ENCODE assay signal across 8 cellular contexts in the genomic region with DNA sequence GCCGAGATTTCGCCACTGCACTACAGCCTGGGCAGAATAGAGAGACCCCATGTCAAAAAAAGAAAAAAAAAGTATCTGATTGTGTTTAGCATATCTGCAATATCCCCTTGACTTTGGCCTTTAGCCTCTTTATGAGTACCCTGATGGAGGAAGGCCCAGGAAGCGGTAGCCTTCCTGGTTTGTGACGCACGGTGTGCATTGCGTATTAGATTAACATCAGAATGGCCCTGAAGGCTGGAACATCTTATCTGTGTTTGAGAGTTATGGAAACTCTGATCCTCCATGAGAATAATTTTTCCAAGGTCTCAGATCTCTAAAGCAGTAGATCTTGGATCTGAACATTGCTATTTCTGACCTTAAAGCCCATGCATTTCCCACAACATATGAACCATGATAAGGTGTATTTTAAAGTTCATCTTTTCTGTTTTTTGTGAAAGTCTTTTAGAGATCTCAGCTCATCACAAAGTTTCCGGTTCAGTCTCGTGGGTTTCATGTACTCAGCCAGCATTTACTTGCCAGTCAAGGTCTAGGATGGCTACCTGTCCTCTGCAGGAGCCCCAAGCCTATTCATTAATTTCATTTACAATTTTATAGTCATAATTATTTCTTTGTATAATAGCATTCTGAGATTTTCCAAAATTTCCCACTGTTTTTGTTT. TPM values are rescaled to one million over a fixed set of nuclear protein-coding genes. Genes with fewer than 3 reads are reported as not detected.
DNase-seq lines count a peak whose midpoint lies in the region; ATAC-seq and TF ChIP-seq lines count a peak whose summit lies in the region.

No MANE protein-coding gene starts in this region.

- no peaks in the 10 kb centered on the region for H3K27me3 ChIP-seq in Peyer's patch
- H3K27me3 ChIP-seq in psoas muscle (ENCODE audit: insufficient read depth in 3 of 3, low read length in 2 of 3): no peaks in the 10 kb centered on the region

- TF ChIP-seq POLR2A in Peyer's patch (IDR thresholded peaks at IDR 0.05): no peak

- intact Hi-C loops in psoas muscle (cut with DNase I): loop anchor here in 1 of 2 donors (10.0 kb wide), 1 partner anchor 134 kb away; the partner anchor contains the start of gene RDX

- peak; percentile 52 for DNase-seq in GM12865 (ENCODE audit: low read depth)
- peak in 1 of 3 donors; percentile 24 for DNase-seq in Peyer's patch
- DNase-seq in epithelial cell of esophagus (ENCODE audit: low read depth): no peak
- DNase-seq in psoas muscle: no peak
- no peak for DNase-seq in cerebellum (ENCODE audit: low spot score)
- DNase-seq in NK-92 treated with Interleukin-12 subunit alpha and Interleukin-12 subunit beta, amount 100 ng/mL, for 24 hours (lab: John Stamatoyannopoulos, UW): no peak
- DNase-seq in D341Med (ENCODE audit: low spot score): no peak

- peaks cover 0 to 28% (median 5%) of the 10 kb centered on the region in 4 donors for H3K4me1 ChIP-seq in Peyer's patch
- peaks cover 29% of the 10 kb centered on the region for H3K4me1 ChIP-seq in psoas muscle

- H3K27ac ChIP-seq in Peyer's patch: peak overlapping the region; percentile 94 to 98 (median 94)
- H3K27ac ChIP-seq in psoas muscle: peak overlapping the region; percentile 92

- TF ChIP-seq CTCF in GM12865 (IDR thresholded peaks at IDR 0.05; ENCODE audit: insufficient read depth, low read depth, low read length, missing control alignments) (no peak), Peyer's patch (IDR thresholded peaks at IDR 0.05) (no peak), epithelial cell of esophagus (IDR thresholded peaks at IDR 0.05; ENCODE audit: insufficient read depth, low read depth, low read length, missing control alignments) (no peak), psoas muscle (IDR thresholded peaks at IDR 0.05) (no peak)

- WGBS in psoas muscle, 3 donors: 76 to 82% (median 81%) methylated on average over 8 of the region's 8 CpGs

- H3K9me3 ChIP-seq in Peyer's patch: no peaks in the 10 kb centered on the region
- no peaks in the 10 kb centered on the region for H3K9me3 ChIP-seq in psoas muscle

- ATAC-seq in psoas muscle (no peak), HG03432 (IDR thresholded peaks at IDR 0.05; ENCODE audit: unreplicated experiment) (no peak)

- no peaks in the 10 kb centered on the region for H3K36me3 ChIP-seq in Peyer's patch
- H3K36me3 ChIP-seq in psoas muscle (ENCODE audit: insufficient read depth in 1 of 2, low read depth in 1 of 2): no peaks in the 10 kb centered on the region

- H3K4me3 ChIP-seq in GM12865 (ENCODE audit: low read depth, low read length) (peak overlapping the region; percentile 67), Peyer's patch (peak overlapping the region; percentile 87 to 96 (median 90)), epithelial cell of esophagus (ENCODE audit: low read length) (peak overlapping the region; percentile 94), psoas muscle (peak overlapping the region; percentile 87)

RNA-seq across cellular contexts. Expression of gene FDX1, which starts 0.7 kb away (rescaled TPM):
- total RNA-seq in Peyer's patch (10 to 100 TPM; 14.0 to 25.0 (median 15.5) TPM), psoas muscle (10 to 100 TPM; 14.0 to 23.7 (median 15.6) TPM), cerebellum (8.4 TPM)
- 10 to 100 TPM; 13.6 to 20.7 (median 15.2) TPM for polyA plus RNA-seq in psoas muscle
